ENCODE assay signal across 23 cellular contexts in the genomic region with DNA sequence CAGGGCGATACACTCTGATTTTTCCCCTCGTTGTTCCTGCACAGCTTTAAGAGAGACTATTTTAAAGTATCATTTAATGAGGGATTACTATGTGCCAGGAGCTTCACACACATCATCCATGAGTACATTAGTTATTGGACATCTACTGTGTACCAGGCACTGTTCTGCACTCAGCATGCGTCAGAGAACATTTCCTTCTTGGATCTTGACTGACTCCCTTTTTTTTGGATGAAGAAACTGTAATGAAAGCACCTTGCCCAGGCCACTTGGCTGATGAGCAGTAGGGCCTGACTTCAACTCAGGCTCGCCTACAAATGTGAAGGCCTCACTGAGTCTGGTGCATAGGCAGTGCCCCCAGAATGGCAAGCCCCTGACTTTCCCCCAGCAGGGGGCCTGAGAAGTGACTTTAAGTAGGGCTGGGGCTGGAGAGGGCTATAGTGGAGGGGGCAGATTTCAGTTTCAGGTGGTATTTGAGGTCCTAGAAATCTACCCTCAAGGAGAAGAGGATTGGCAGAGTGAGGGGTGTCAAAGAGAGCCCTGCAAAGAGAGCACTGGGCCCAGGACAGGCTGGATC. TPM values are rescaled to one million over a fixed set of nuclear protein-coding genes. Genes with fewer than 3 reads are reported as not detected.
DNase-seq lines count a peak whose midpoint lies in the region; ATAC-seq and TF ChIP-seq lines count a peak whose summit lies in the region.
"Had no signal": no experiment of that assay in that cellular context is flagged by ENCODE, and none has a peak within 500 bp of the region (broad histone marks: within the 10 kb centered on the region; RNA-seq: fewer than 3 reads in every experiment).

No MANE protein-coding gene starts in this region.

- H3K36me3 Mint-ChIP-seq in T-helper 17 cell (ENCODE audit: low read depth) (no peaks in the 10 kb centered on the region), natural killer cell (no peaks in the 10 kb centered on the region)
- H3K36me3 Mint-ChIP-seq: CD8-positive, alpha-beta memory T cell had no signal

- no peak for TF ChIP-seq POLR2A in sigmoid colon (IDR thresholded peaks at IDR 0.05)

- H3K27me3 ChIP-seq in Karpas-422 (ENCODE audit: low read length) (no peaks in the 10 kb centered on the region), sigmoid colon (no peaks in the 10 kb centered on the region), aorta (ENCODE audit: control insufficient read depth in 1 of 2, insufficient read depth in 2 of 2, low read length in 1 of 2) (no peaks in the 10 kb centered on the region)

- H3K9ac ChIP-seq in Karpas-422 (ENCODE audit: low read length): no peak overlapping the region

- H3K4me3 Mint-ChIP-seq in T-helper 17 cell: no peak overlapping the region
- no peak overlapping the region for H3K4me3 Mint-ChIP-seq in natural killer cell
- H3K4me3 Mint-ChIP-seq: CD8-positive, alpha-beta memory T cell had no signal

- H3K9me3 ChIP-seq in Karpas-422 (ENCODE audit: low read length) (no peaks in the 10 kb centered on the region), T-helper 17 cell (ENCODE audit: control insufficient read depth, low read length, poor library complexity, severe bottlenecking) (no peaks in the 10 kb centered on the region), sigmoid colon (no peaks in the 10 kb centered on the region), aorta (ENCODE audit: control insufficient read depth, low read length) (no peaks in the 10 kb centered on the region)

- H3K4me2 ChIP-seq in Karpas-422 (ENCODE audit: low read depth, low read length, poor library complexity, severe bottlenecking): no peak overlapping the region

- H3K79me2 ChIP-seq in Karpas-422 (ENCODE audit: low read length): no peaks in the 10 kb centered on the region

- H3K4me3 ChIP-seq in Karpas-422 (ENCODE audit: low read length): no peak overlapping the region
- no peak overlapping the region for H3K4me3 ChIP-seq in fibroblast of the aortic adventitia (ENCODE audit: low read depth, low read length)
- no peak overlapping the region for H3K4me3 ChIP-seq in sigmoid colon
- no peak overlapping the region for H3K4me3 ChIP-seq in aorta (ENCODE audit: low read length in 2 of 2)

- WGBS in sigmoid colon, 2 donors: 92 to 94% methylated on average over 4 of the region's 4 CpGs
- 90 to 94% methylated on average over 4 of the region's 4 CpGs for WGBS in aorta, 2 donors

- intact Hi-C loops in sigmoid colon (cut with DNase I): no loop called here
- intact Hi-C loops in aorta (cut with DNase I): no loop called here
- intact Hi-C loops in natural killer cell (cut with micrococcal nuclease): no loop called here

- H3K27me3 Mint-ChIP-seq in T-helper 17 cell: peaks cover 9% of the 10 kb centered on the region
- no peaks in the 10 kb centered on the region for H3K27me3 Mint-ChIP-seq in natural killer cell (ENCODE audit: low read depth in 2 of 2)

- H3K9me2 ChIP-seq in Karpas-422 (replicated peaks; ENCODE audit: insufficient read depth, low read length): no peaks in the 10 kb centered on the region

- H3K4me1 ChIP-seq in Karpas-422 (ENCODE audit: low read length) (peaks cover 9% of the 10 kb centered on the region), sigmoid colon (peaks cover 0 to 26% (median 17%) of the 10 kb centered on the region in 4 donors), aorta (ENCODE audit: control insufficient read depth in 1 of 2, insufficient read depth in 2 of 2, low read length in 2 of 2) (no peaks in the 10 kb centered on the region)

- H3K27ac Mint-ChIP-seq in T-helper 17 cell: peak overlapping the region; percentile 51
- no peak overlapping the region for H3K27ac Mint-ChIP-seq in natural killer cell

- no peak overlapping the region for H2AFZ ChIP-seq in Karpas-422 (ENCODE audit: low read length)

- DNase-seq in Karpas-422: peak; percentile 37
- DNase-seq in T-helper 17 cell: no peak
- no peak for DNase-seq in fibroblast of the aortic adventitia (ENCODE audit: low read depth)
- DNase-seq in sigmoid colon: peak; percentile 24
- no peak for DNase-seq in aorta
- DNase-seq in natural killer cell: no peak
- DNase-seq: ACHN; Calu3; CD8-positive, alpha-beta memory T cell; KBM-7; NCI-H1092 treated with DMSO at 0.1 percent for 48 hours; NCI-H1436 treated with DMSO at 0.1 percent for 48 hours; NCI-H2029; NCI-H226; NCI-H524; NCI-H774; NK-92 treated with Interleukin-12 subunit alpha and Interleukin-12 subunit beta, amount 100 ng/mL, for 24 hours had no signal

- ATAC-seq in T-helper 17 cell: no peak
- no peak for ATAC-seq in HG03196 (IDR thresholded peaks at IDR 0.05; ENCODE audit: unreplicated experiment)
- ATAC-seq in aorta (ENCODE audit: low FRiP score): no peak
- ATAC-seq in HG02610 (IDR thresholded peaks at IDR 0.05; ENCODE audit: unreplicated experiment): no peak
- no peak for ATAC-seq in natural killer cell
- ATAC-seq: Panc1, SK-N-SH treated with all-trans-retinoic acid at 6 μM for 48 hours had no signal

- TF ChIP-seq EP300 in sigmoid colon (IDR thresholded peaks at IDR 0.05): no peak

- H3K27ac ChIP-seq in Karpas-422 (ENCODE audit: low read length) (no peak overlapping the region), sigmoid colon (no peak overlapping the region), aorta (ENCODE audit: low read depth in 1 of 2, low read length in 2 of 2) (no peak overlapping the region)
- H3K27ac ChIP-seq: C4-2B, HL-60 had no signal

- TF ChIP-seq CTCF in fibroblast of the aortic adventitia (IDR thresholded peaks at IDR 0.05; ENCODE audit: insufficient read depth, low read length): peak; percentile 6
- TF ChIP-seq CTCF in sigmoid colon (IDR thresholded peaks at IDR 0.05): no peak
- no peak for TF ChIP-seq CTCF in natural killer cell (IDR thresholded peaks at IDR 0.05)

- H3K4me1 Mint-ChIP-seq in T-helper 17 cell (peaks cover 10% of the 10 kb centered on the region), natural killer cell (peaks cover 6 to 10% of the 10 kb centered on the region in 2 donors)

- H3K9me3 Mint-ChIP-seq in natural killer cell: no peaks in the 10 kb centered on the region
- H3K9me3 Mint-ChIP-seq: CD8-positive, alpha-beta memory T cell had no signal

- H4K20me1 ChIP-seq in Karpas-422 (ENCODE audit: insufficient read depth, low read depth, low read length): no peaks in the 10 kb centered on the region

- H3K36me3 ChIP-seq in Karpas-422 (ENCODE audit: insufficient read depth, low read length) (no peaks in the 10 kb centered on the region), sigmoid colon (no peaks in the 10 kb centered on the region), aorta (ENCODE audit: control insufficient read depth in 1 of 2, insufficient read depth in 2 of 2, low read length in 1 of 2) (no peaks in the 10 kb centered on the region)

RNA-seq across cellular contexts. Expression of a gene that starts 50.0 kb away (rescaled TPM):
- total RNA-seq in Karpas-422 (2014; rRNA removed; shearing (Covaris generic); ENCODE audit: low replicate concordance): 1.1 TPM in 1 of 2 replicates, not detected in the other
- not detected for total RNA-seq in T-helper 17 cell
- total RNA-seq in fibroblast of the aortic adventitia (ENCODE audit: low replicate concordance): 25.8 and 36.6 TPM in 2 replicates
- 10 to 100 TPM in 3 of 4 donors, 1 to 10 TPM in 1; 8.2 to 35.7 (median 25.1) TPM for total RNA-seq in sigmoid colon
- polyA plus RNA-seq in sigmoid colon: 1 to 10 TPM in 2 of 3 donors, under 1 TPM in 1; 0.92 to 7.9 (median 1.8) TPM
- 10 to 100 TPM; 16.0 to 35.3 TPM for total RNA-seq in aorta
- 10 to 100 TPM in 1 of 2 donors, 1 to 10 TPM in 1; 8.1 to 10.4 TPM for polyA plus RNA-seq in aorta
- total RNA-seq in natural killer cell: 1 to 10 TPM in 1 of 3 donors, under 1 TPM in 2; 0.54 to 1.6 (median 0.79) TPM

RNA-seq across cellular contexts. Expression of a gene that starts 55.5 kb away (rescaled TPM):
- 25.3 and 26.2 TPM in 2 replicates for total RNA-seq in Karpas-422 (2014; rRNA removed; shearing (Covaris generic); ENCODE audit: low replicate concordance)
- 1 to 10 TPM; 7.6 to 8.0 TPM for total RNA-seq in T-helper 17 cell
- total RNA-seq in fibroblast of the aortic adventitia (ENCODE audit: low replicate concordance): 17.7 and 23.1 TPM in 2 replicates
- 10 to 100 TPM in 3 of 4 donors, 1 to 10 TPM in 1; 9.2 to 26.6 (median 18.5) TPM for total RNA-seq in sigmoid colon
- polyA plus RNA-seq in sigmoid colon: 10 to 100 TPM; 10.4 to 17.7 (median 12.6) TPM
- total RNA-seq in aorta: 10 to 100 TPM; 18.0 to 22.5 TPM
- polyA plus RNA-seq in aorta: 10 to 100 TPM; 14.7 to 20.8 TPM
- 10 to 100 TPM in 1 of 3 donors, 1 to 10 TPM in 2; 8.0 to 11.2 (median 8.8) TPM for total RNA-seq in natural killer cell

Comparison
In these comparisons a context has a peak if more than half of its experiments do, and no peak if none do; other contexts are left out.
1. DNase-seq: peak in Karpas-422 (single experiment) and sigmoid colon (single experiment); none in T-helper 17 cell (0 of 3), fibroblast of the aortic adventitia (single experiment), aorta (0 of 2) and natural killer cell (single experiment).